ENCODE assay signal across 2 cellular contexts in the genomic region with DNA sequence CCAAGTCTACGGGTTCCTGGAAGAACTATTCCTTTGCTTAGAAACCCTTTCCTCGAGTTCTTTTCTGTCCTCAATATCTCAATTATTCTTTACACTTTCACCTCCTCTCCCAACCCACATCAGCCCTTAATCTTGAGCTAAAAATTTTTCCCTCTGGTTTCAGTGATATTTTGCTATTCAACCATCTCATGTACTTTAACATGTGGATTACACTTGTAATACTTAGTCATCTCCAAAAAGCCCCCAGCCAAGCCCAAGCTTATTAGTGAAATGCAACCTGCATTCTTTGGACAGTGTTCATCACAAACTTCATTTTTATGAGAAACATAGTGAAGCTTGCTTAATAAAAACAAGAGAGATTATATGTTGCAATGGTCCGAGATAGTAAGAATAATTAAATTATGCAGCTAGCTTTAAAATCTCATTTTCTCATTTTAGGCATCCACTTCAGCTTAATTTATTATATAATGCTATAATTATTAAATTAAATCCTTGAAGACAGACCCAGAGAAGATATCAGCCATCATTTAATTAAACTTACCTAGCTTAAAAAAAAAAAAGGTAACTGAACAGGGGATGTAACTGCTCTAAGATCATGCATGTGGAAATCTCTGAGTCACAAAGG.
TF ChIP-seq lines count a peak whose summit lies in the region.

No MANE protein-coding gene starts in this region.

TF ChIP-seq in GM23338, 12 proteins besides CTCF, POLR2A, EP300 and RAD21 (continues in another document):
- TF ChIP-seq, protein P1, sequence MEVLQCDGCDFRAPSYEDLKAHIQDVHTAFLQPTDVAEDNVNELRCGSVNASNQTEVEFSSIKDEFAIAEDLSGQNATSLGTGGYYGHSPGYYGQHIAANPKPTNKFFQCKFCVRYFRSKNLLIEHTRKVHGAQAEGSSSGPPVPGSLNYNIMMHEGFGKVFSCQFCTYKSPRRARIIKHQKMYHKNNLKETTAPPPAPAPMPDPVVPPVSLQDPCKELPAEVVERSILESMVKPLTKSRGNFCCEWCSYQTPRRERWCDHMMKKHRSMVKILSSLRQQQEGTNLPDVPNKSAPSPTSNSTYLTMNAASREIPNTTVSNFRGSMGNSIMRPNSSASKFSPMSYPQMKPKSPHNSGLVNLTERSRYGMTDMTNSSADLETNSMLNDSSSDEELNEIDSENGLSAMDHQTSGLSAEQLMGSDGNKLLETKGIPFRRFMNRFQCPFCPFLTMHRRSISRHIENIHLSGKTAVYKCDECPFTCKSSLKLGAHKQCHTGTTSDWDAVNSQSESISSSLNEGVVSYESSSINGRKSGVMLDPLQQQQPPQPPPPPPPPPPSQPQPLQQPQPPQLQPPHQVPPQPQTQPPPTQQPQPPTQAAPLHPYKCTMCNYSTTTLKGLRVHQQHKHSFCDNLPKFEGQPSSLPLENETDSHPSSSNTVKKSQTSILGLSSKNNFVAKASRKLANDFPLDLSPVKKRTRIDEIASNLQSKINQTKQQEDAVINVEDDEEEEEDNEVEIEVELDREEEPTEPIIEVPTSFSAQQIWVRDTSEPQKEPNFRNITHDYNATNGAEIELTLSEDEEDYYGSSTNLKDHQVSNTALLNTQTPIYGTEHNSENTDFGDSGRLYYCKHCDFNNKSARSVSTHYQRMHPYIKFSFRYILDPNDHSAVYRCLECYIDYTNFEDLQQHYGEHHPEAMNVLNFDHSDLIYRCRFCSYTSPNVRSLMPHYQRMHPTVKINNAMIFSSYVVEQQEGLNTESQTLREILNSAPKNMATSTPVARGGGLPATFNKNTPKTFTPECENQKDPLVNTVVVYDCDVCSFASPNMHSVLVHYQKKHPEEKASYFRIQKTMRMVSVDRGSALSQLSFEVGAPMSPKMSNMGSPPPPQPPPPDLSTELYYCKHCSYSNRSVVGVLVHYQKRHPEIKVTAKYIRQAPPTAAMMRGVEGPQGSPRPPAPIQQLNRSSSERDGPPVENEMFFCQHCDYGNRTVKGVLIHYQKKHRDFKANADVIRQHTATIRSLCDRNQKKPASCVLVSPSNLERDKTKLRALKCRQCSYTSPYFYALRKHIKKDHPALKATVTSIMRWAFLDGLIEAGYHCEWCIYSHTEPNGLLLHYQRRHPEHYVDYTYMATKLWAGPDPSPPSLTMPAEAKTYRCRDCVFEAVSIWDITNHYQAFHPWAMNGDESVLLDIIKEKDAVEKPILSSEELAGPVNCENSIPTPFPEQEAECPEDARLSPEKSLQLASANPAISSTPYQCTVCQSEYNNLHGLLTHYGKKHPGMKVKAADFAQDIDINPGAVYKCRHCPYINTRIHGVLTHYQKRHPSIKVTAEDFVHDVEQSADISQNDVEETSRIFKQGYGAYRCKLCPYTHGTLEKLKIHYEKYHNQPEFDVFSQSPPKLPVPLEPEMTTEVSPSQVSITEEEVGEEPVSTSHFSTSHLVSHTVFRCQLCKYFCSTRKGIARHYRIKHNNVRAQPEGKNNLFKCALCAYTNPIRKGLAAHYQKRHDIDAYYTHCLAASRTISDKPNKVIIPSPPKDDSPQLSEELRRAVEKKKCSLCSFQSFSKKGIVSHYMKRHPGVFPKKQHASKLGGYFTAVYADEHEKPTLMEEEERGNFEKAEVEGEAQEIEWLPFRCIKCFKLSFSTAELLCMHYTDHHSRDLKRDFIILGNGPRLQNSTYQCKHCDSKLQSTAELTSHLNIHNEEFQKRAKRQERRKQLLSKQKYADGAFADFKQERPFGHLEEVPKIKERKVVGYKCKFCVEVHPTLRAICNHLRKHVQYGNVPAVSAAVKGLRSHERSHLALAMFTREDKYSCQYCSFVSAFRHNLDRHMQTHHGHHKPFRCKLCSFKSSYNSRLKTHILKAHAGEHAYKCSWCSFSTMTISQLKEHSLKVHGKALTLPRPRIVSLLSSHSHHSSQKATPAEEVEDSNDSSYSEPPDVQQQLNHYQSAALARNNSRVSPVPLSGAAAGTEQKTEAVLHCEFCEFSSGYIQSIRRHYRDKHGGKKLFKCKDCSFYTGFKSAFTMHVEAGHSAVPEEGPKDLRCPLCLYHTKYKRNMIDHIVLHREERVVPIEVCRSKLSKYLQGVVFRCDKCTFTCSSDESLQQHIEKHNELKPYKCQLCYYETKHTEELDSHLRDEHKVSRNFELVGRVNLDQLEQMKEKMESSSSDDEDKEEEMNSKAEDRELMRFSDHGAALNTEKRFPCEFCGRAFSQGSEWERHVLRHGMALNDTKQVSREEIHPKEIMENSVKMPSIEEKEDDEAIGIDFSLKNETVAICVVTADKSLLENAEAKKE (CRISPR knock-in tag; IDR thresholded peaks at IDR 0.05), result no peak
- TF ChIP-seq EZH2phosphoT487 (IDR thresholded peaks at IDR 0.05; ENCODE audit: unreplicated experiment), result no peak
- TF ChIP-seq, protein P2, sequence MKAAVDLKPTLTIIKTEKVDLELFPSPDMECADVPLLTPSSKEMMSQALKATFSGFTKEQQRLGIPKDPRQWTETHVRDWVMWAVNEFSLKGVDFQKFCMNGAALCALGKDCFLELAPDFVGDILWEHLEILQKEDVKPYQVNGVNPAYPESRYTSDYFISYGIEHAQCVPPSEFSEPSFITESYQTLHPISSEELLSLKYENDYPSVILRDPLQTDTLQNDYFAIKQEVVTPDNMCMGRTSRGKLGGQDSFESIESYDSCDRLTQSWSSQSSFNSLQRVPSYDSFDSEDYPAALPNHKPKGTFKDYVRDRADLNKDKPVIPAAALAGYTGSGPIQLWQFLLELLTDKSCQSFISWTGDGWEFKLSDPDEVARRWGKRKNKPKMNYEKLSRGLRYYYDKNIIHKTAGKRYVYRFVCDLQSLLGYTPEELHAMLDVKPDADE (IDR thresholded peaks at IDR 0.05), result no peak
- TF ChIP-seq, protein P3, sequence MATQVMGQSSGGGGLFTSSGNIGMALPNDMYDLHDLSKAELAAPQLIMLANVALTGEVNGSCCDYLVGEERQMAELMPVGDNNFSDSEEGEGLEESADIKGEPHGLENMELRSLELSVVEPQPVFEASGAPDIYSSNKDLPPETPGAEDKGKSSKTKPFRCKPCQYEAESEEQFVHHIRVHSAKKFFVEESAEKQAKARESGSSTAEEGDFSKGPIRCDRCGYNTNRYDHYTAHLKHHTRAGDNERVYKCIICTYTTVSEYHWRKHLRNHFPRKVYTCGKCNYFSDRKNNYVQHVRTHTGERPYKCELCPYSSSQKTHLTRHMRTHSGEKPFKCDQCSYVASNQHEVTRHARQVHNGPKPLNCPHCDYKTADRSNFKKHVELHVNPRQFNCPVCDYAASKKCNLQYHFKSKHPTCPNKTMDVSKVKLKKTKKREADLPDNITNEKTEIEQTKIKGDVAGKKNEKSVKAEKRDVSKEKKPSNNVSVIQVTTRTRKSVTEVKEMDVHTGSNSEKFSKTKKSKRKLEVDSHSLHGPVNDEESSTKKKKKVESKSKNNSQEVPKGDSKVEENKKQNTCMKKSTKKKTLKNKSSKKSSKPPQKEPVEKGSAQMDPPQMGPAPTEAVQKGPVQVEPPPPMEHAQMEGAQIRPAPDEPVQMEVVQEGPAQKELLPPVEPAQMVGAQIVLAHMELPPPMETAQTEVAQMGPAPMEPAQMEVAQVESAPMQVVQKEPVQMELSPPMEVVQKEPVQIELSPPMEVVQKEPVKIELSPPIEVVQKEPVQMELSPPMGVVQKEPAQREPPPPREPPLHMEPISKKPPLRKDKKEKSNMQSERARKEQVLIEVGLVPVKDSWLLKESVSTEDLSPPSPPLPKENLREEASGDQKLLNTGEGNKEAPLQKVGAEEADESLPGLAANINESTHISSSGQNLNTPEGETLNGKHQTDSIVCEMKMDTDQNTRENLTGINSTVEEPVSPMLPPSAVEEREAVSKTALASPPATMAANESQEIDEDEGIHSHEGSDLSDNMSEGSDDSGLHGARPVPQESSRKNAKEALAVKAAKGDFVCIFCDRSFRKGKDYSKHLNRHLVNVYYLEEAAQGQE (IDR thresholded peaks at IDR 0.05; ENCODE audit: unreplicated experiment), result no peak
- no peak for TF ChIP-seq CREB1 (CRISPR knock-in tag; IDR thresholded peaks at IDR 0.05; ENCODE audit: low read depth)
- no peak for TF ChIP-seq ZNF331 (CRISPR knock-in tag; IDR thresholded peaks at IDR 0.05; ENCODE audit: low read depth)
- no peak for TF ChIP-seq POLR2AphosphoS5 (IDR thresholded peaks at IDR 0.05; ENCODE audit: low read depth)
- no peak for TF ChIP-seq JUNB (IDR thresholded peaks at IDR 0.05; ENCODE audit: unreplicated experiment)

TF ChIP-seq in WTC11, 78 proteins besides CTCF, POLR2A, EP300 and RAD21 (continued from another document):
- no peak for TF ChIP-seq ERG (CRISPR knock-in tag; IDR thresholded peaks at IDR 0.05)
- no peak for TF ChIP-seq PRRX2 (CRISPR knock-in tag; IDR thresholded peaks at IDR 0.05)
- TF ChIP-seq, protein P4, sequence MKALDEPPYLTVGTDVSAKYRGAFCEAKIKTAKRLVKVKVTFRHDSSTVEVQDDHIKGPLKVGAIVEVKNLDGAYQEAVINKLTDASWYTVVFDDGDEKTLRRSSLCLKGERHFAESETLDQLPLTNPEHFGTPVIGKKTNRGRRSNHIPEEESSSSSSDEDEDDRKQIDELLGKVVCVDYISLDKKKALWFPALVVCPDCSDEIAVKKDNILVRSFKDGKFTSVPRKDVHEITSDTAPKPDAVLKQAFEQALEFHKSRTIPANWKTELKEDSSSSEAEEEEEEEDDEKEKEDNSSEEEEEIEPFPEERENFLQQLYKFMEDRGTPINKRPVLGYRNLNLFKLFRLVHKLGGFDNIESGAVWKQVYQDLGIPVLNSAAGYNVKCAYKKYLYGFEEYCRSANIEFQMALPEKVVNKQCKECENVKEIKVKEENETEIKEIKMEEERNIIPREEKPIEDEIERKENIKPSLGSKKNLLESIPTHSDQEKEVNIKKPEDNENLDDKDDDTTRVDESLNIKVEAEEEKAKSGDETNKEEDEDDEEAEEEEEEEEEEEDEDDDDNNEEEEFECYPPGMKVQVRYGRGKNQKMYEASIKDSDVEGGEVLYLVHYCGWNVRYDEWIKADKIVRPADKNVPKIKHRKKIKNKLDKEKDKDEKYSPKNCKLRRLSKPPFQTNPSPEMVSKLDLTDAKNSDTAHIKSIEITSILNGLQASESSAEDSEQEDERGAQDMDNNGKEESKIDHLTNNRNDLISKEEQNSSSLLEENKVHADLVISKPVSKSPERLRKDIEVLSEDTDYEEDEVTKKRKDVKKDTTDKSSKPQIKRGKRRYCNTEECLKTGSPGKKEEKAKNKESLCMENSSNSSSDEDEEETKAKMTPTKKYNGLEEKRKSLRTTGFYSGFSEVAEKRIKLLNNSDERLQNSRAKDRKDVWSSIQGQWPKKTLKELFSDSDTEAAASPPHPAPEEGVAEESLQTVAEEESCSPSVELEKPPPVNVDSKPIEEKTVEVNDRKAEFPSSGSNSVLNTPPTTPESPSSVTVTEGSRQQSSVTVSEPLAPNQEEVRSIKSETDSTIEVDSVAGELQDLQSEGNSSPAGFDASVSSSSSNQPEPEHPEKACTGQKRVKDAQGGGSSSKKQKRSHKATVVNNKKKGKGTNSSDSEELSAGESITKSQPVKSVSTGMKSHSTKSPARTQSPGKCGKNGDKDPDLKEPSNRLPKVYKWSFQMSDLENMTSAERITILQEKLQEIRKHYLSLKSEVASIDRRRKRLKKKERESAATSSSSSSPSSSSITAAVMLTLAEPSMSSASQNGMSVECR (CRISPR knock-in tag; IDR thresholded peaks at IDR 0.05; ENCODE audit: borderline replicate concordance), result no peak
- TF ChIP-seq, protein P5, sequence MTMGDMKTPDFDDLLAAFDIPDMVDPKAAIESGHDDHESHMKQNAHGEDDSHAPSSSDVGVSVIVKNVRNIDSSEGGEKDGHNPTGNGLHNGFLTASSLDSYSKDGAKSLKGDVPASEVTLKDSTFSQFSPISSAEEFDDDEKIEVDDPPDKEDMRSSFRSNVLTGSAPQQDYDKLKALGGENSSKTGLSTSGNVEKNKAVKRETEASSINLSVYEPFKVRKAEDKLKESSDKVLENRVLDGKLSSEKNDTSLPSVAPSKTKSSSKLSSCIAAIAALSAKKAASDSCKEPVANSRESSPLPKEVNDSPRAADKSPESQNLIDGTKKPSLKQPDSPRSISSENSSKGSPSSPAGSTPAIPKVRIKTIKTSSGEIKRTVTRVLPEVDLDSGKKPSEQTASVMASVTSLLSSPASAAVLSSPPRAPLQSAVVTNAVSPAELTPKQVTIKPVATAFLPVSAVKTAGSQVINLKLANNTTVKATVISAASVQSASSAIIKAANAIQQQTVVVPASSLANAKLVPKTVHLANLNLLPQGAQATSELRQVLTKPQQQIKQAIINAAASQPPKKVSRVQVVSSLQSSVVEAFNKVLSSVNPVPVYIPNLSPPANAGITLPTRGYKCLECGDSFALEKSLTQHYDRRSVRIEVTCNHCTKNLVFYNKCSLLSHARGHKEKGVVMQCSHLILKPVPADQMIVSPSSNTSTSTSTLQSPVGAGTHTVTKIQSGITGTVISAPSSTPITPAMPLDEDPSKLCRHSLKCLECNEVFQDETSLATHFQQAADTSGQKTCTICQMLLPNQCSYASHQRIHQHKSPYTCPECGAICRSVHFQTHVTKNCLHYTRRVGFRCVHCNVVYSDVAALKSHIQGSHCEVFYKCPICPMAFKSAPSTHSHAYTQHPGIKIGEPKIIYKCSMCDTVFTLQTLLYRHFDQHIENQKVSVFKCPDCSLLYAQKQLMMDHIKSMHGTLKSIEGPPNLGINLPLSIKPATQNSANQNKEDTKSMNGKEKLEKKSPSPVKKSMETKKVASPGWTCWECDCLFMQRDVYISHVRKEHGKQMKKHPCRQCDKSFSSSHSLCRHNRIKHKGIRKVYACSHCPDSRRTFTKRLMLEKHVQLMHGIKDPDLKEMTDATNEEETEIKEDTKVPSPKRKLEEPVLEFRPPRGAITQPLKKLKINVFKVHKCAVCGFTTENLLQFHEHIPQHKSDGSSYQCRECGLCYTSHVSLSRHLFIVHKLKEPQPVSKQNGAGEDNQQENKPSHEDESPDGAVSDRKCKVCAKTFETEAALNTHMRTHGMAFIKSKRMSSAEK (CRISPR knock-in tag; IDR thresholded peaks at IDR 0.05; ENCODE audit: borderline replicate concordance), result no peak
- TF ChIP-seq ELF4 (CRISPR knock-in tag; IDR thresholded peaks at IDR 0.05; ENCODE audit: low read depth), result no peak
